ENCODE assay signal across 12 cellular contexts in the genomic region with DNA sequence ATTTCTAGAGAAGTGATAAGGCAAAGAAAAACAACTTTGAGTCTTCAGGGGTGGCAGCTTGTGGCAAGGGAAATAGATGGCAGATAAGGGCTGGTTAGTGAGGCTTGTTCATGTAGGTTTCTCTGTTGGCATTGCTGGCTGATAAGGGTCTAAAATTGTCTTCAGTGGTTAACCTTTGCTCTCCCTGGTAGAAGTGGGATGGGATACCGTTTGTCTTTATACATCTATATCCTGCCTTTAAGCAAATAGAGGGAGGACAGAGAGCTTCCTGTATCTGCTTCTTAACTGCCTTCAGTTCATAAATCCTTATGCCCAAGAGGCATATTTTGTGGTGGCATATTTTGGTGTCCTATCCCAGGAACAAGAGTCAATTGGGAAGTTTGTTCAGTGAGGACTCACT. TPM values are rescaled to one million over a fixed set of nuclear protein-coding genes. Genes with fewer than 3 reads are reported as not detected.
A peak's percentile ranks its signal among the peaks of the same experiment; 100 is the strongest.
DNase-seq lines count a peak whose midpoint lies in the region; ATAC-seq, FAIRE-seq and TF ChIP-seq lines count a peak whose summit lies in the region.
"Had no signal": no experiment of that assay in that cellular context is flagged by ENCODE, and none has a peak within 500 bp of the region (broad histone marks: within the 10 kb centered on the region; RNA-seq: fewer than 3 reads in every experiment).

No MANE protein-coding gene starts in this region.

- no peaks in the 10 kb centered on the region for H3K36me3 ChIP-seq in mesendoderm (ENCODE audit: control insufficient read depth, insufficient read depth, low read length)
- no peaks in the 10 kb centered on the region for H3K36me3 ChIP-seq in testis (ENCODE audit: low read depth, missing control alignments)

- H3K4me1 Mint-ChIP-seq in T-cell (peaks cover 42 to 59% (median 47%) of the 10 kb centered on the region in 3 donors), immature natural killer cell (peaks cover 82 to 94% of the 10 kb centered on the region in 2 donors)

- no peak for TF ChIP-seq RAD21 in A549 (conservative IDR thresholded peaks at IDR 0.05 in 1 of 2, IDR thresholded peaks at IDR 0.05 in 1 of 2)

- H3K56ac ChIP-seq in mesendoderm (ENCODE audit: low read length) = no peak overlapping the region

- H2BK5ac ChIP-seq in mesendoderm (ENCODE audit: low read length) = no peak overlapping the region

- intact Hi-C loops in testis (cut with DNase I; ENCODE audit: low total_unique reads) = no loop called here

- H3K4me3 Mint-ChIP-seq in T-cell (peak overlapping the region in 1 of 3 donors; percentile 39), immature natural killer cell (peak overlapping the region; percentile 53 to 82 (median 69))

- H3K27me3 Mint-ChIP-seq in T-cell = no peaks in the 10 kb centered on the region
- H3K27me3 Mint-ChIP-seq in immature natural killer cell (ENCODE audit: low read depth in 3 of 3) = peaks cover 0 to 8% (median 2%) of the 10 kb centered on the region in 3 donors

- H3K23ac ChIP-seq in mesendoderm (ENCODE audit: low read length) = no peak overlapping the region

- H3K27ac ChIP-seq in A549 = peak overlapping the region; percentile 38 to 79; a peak in 4 of 6 replicates
- H3K27ac ChIP-seq in mesendoderm (ENCODE audit: low read depth, low read length) = no peak overlapping the region
- no peak overlapping the region for H3K27ac ChIP-seq in testis
- H3K27ac ChIP-seq: suprapubic skin had no signal

- peak overlapping the region; percentile 38 for H3K4me2 ChIP-seq in A549
- H3K4me2 ChIP-seq in mesendoderm (ENCODE audit: low read length) = no peak overlapping the region

- H4K8ac ChIP-seq in mesendoderm (ENCODE audit: low read depth, low read length) = no peak overlapping the region

- H3K9me3 ChIP-seq in A549 (no peaks in the 10 kb centered on the region), testis (no peaks in the 10 kb centered on the region)
- H3K9me3 ChIP-seq: suprapubic skin had no signal

- H3K4me1 ChIP-seq in A549 (peaks cover 44% of the 10 kb centered on the region), mesendoderm (ENCODE audit: control insufficient read depth, low read depth, low read length) (no peaks in the 10 kb centered on the region), testis (peaks cover 43% of the 10 kb centered on the region)

- TF ChIP-seq EP300 in A549 (IDR thresholded peaks at IDR 0.05) = no peak

- peaks cover 34% of the 10 kb centered on the region for H3K36me3 Mint-ChIP-seq in T-cell
- H3K36me3 Mint-ChIP-seq in immature natural killer cell = peaks cover 45 to 82% (median 55%) of the 10 kb centered on the region in 3 donors

- no peak overlapping the region for H2AK5ac ChIP-seq in mesendoderm (ENCODE audit: low read length)

- TF ChIP-seq CTCF in A549 (IDR thresholded peaks at IDR 0.05) (no peak), testis (IDR thresholded peaks at IDR 0.05) (no peak)

- H3K4me3 ChIP-seq in A549 (no peak overlapping the region), mesendoderm (ENCODE audit: low read length) (no peak overlapping the region), testis (no peak overlapping the region)
- H3K4me3 ChIP-seq: suprapubic skin had no signal

- TF ChIP-seq POLR2A in A549 (IDR thresholded peaks at IDR 0.05; ENCODE audit: low read length) (no peak), testis (IDR thresholded peaks at IDR 0.05) (no peak)

- H3K27ac Mint-ChIP-seq in T-cell = peak overlapping the region; percentile 77
- peak overlapping the region; percentile 81 to 95 (median 90) for H3K27ac Mint-ChIP-seq in immature natural killer cell

- 0% methylated on average over 1 of the region's 1 CpG for WGBS in A549 (ENCODE audit: missing lambda C conversion rate)
- no CpG with 5 or more reads among the region's 1 CpG for WGBS in mesendoderm (ENCODE audit: extremely low coverage, insufficient coverage, low lambda C conversion rate)
- WGBS in testis, 2 donors = 50 to 52% methylated on average over 1 of the region's 1 CpG

- DNase-seq in A549 (ENCODE audit: low read depth in 1 of 2, low spot score in 1 of 2) (peak in 1 of 2 experiments; percentile 15), GF-D8 (lab: John Stamatoyannopoulos, UW) (peak; percentile 59), T-cell (no peak), immature natural killer cell (peak in 2 of 3 donors; percentile 12 to 21), mesenteric fat pad (ENCODE audit: low spot score) (no peak), NCI-H526 treated with DMSO at 0.1 percent for 48 hours (lab: John Stamatoyannopoulos, UW) (no peak), mesendoderm (no peak), testis (no peak)
- DNase-seq: cerebellar nuclear complex, NCI-H524, occipital lobe had no signal

- no peak for FAIRE-seq in A549 (lab: Jason Lieb, UNC)

- no peak overlapping the region for H4K5ac ChIP-seq in mesendoderm (ENCODE audit: low read length)

- H3K27me3 ChIP-seq in mesendoderm (ENCODE audit: insufficient read depth, low read length, poor library complexity) (no peaks in the 10 kb centered on the region), testis (no peaks in the 10 kb centered on the region)
- H3K27me3 ChIP-seq: suprapubic skin had no signal

- H3K79me1 ChIP-seq in mesendoderm (ENCODE audit: low read length) = no peaks in the 10 kb centered on the region

- H3K9me3 Mint-ChIP-seq in T-cell = no peaks in the 10 kb centered on the region
- no peaks in the 10 kb centered on the region for H3K9me3 Mint-ChIP-seq in immature natural killer cell

- H2BK15ac ChIP-seq in mesendoderm (replicated peaks; ENCODE audit: low read depth) = no peak overlapping the region

- H3K79me2 ChIP-seq in mesendoderm (ENCODE audit: control insufficient read depth, insufficient read depth, low read length) = no peaks in the 10 kb centered on the region

- no peak overlapping the region for H3K4ac ChIP-seq in mesendoderm (ENCODE audit: low read depth, low read length)

- H2BK120ac ChIP-seq in mesendoderm (ENCODE audit: low read depth, low read length) = no peak overlapping the region

- ATAC-seq in A549 = peak in 1 of 2 experiments; percentile 45; a peak in 2 of 6 replicates
- ATAC-seq in T-cell (replicated peaks in 1 of 4) = peak in 3 of 4 experiments; percentile 28 to 57 (median 28)

- H3K18ac ChIP-seq in mesendoderm (ENCODE audit: low read length) = no peak overlapping the region

- CTCF ChIA-PET in A549 (lab: Yijun Ruan, JAX) = interaction anchor here (1.5 to 2.4 kb wide), 6 partner anchors 11 to 77 kb away, joined by 3 to 12 read pairs (median 6); no protein-coding TSS in a partner anchor
- CTCF ChIA-PET in T-cell (lab: Charles Lee) = interaction anchor here in 1 of 2 donors (0.9 to 2.3 kb wide), 3 partner anchors 40 to 100 kb away, joined by 4 to 14 read pairs (median 9); no protein-coding TSS in a partner anchor

- POLR2A ChIA-PET in A549 (lab: Yijun Ruan, JAX) (no interaction called here), T-cell (lab: Charles Lee) (no interaction called here)

- no peak overlapping the region for H3K9ac ChIP-seq in mesendoderm (ENCODE audit: low read length)

TF ChIP-seq in A549, 52 proteins besides CTCF, POLR2A, EP300 and RAD21:
- TF ChIP-seq GATA3 (IDR thresholded peaks at IDR 0.05; ENCODE audit: borderline replicate concordance) = 0 out of 2 replicates have a peak, but pooled peaks have one; percentile 26
- TF ChIP-seq ZFP36 (IDR thresholded peaks at IDR 0.05; ENCODE audit: borderline replicate concordance, partially characterized antibody) = no peak

RNA-seq across cellular contexts. Expression of a gene that starts 57.1 kb away (rescaled TPM):
- polyA plus RNA-seq in A549 (2011; rRNA removed) (9.6 and 11.6 TPM in 2 replicates), A549 (2017; fragmentation: RNase III; extraction: RNeasy Plus Mini Kit Qiagen cat#74134 plus additional on column Dnase treatment) (4.3 to 4.9 TPM (median 4.6 TPM) in 3 replicates), immature natural killer cell (10 to 100 TPM; 11.3 to 20.0 (median 13.1) TPM), testis (ENCODE audit: insufficient read depth, low read depth, low replicate concordance) (18.8 TPM)
- 2.5 and 3.6 TPM in 2 replicates for polyA plus RNA-seq in A549 (2012; cell fraction: cytosol; rRNA removed)
- polyA plus RNA-seq in A549 (2012; cell fraction: nucleus; rRNA removed) = 2.4 and 3.3 TPM in 2 replicates
- polyA minus RNA-seq in A549 (2011; rRNA and poly(A)+ RNA removed) = 11.5 and 11.6 TPM in 2 replicates
- total RNA-seq in T-cell (10 to 100 TPM; 17.3 to 26.0 (median 19.4) TPM), mesenteric fat pad (13.4 TPM), testis (10 to 100 TPM; 24.0 to 26.4 TPM)
- polyA plus RNA-seq in mesendoderm (2013, experiment 1 of 2) = 6.0 TPM
- polyA plus RNA-seq in mesendoderm (2013, experiment 2 of 2) = 5.9 TPM

Comparison
In these comparisons a context has a peak if more than half of its experiments do, and no peak if none do; other contexts are left out.
1. DNase-seq: peak in GF-D8 (single experiment) and immature natural killer cell (2 of 3); none in T-cell (0 of 34), mesenteric fat pad (single experiment), NCI-H526 treated with DMSO at 0.1 percent for 48 hours (single experiment), mesendoderm (single experiment) and testis (single experiment).
2. H3K27ac ChIP-seq: peak in A549 (2 of 2); none in mesendoderm (single experiment) and testis (0 of 2).